ENCODE assay signal across 1 cellular context in the genomic region with DNA sequence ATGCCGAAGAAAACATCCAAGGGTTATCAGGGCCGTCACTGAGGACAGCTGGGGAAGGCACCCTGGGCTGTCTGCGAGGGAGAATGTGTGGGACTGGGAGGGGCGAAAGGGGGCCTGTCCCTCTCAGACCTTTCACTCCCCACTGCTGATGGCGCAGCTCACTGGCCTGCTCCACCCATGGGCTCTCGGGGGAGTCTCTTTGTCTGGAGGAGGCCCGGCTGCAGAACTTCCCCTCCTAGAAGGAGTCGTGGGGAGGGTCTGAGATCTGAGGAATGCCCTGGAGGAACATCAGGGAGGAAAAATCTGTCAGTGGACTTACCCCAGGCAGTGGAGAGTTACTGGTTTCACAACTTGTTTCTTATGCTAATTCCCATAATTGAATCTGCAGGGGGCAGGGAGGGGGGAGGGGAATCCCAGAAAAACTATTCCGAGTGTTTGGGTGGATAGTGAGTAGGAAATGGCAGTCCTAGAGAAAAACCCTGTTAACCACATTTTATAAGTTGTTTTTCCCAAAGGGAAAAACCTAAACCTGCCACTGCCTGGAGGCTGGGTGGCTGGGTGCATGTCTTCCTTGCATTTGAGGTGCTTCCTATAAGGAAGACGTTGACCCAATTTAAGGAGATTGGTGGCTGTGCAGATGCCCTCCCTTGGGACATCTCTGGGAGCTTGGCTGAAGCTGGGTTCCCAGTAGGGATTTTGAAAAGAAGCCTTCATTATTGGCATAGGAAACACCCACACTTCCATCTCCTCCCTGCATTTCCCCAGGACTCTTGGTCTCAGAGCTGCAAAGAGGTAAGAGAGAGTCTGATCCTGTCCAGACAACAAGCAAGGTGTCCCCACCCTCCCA.
A peak's percentile ranks its signal among the peaks of the same experiment; 100 is the strongest.
TF ChIP-seq lines count a peak whose summit lies in the region.

No MANE protein-coding gene starts in this region.

TF ChIP-seq in GM23338, 12 proteins besides CTCF, POLR2A, EP300 and RAD21 (continued from another document):
- TF ChIP-seq NANOG (IDR thresholded peaks at IDR 0.05; ENCODE audit: borderline replicate concordance) (peak; percentile 36; the same call in 1 of the 2 replicates), EZH2 (IDR thresholded peaks at IDR 0.05; ENCODE audit: low read depth, unreplicated experiment) (no peak), JUNB (IDR thresholded peaks at IDR 0.05; ENCODE audit: unreplicated experiment) (no peak), POLR2AphosphoS5 (IDR thresholded peaks at IDR 0.05; ENCODE audit: low read depth) (0 out of 2 replicates have a peak, but pooled peaks have one; percentile 14), CREB1 (CRISPR knock-in tag; IDR thresholded peaks at IDR 0.05; ENCODE audit: low read depth) (no peak), ZNF114 (CRISPR knock-in tag; IDR thresholded peaks at IDR 0.05) (no peak), ZNF331 (CRISPR knock-in tag; IDR thresholded peaks at IDR 0.05; ENCODE audit: low read depth) (no peak)
- TF ChIP-seq, protein P1, sequence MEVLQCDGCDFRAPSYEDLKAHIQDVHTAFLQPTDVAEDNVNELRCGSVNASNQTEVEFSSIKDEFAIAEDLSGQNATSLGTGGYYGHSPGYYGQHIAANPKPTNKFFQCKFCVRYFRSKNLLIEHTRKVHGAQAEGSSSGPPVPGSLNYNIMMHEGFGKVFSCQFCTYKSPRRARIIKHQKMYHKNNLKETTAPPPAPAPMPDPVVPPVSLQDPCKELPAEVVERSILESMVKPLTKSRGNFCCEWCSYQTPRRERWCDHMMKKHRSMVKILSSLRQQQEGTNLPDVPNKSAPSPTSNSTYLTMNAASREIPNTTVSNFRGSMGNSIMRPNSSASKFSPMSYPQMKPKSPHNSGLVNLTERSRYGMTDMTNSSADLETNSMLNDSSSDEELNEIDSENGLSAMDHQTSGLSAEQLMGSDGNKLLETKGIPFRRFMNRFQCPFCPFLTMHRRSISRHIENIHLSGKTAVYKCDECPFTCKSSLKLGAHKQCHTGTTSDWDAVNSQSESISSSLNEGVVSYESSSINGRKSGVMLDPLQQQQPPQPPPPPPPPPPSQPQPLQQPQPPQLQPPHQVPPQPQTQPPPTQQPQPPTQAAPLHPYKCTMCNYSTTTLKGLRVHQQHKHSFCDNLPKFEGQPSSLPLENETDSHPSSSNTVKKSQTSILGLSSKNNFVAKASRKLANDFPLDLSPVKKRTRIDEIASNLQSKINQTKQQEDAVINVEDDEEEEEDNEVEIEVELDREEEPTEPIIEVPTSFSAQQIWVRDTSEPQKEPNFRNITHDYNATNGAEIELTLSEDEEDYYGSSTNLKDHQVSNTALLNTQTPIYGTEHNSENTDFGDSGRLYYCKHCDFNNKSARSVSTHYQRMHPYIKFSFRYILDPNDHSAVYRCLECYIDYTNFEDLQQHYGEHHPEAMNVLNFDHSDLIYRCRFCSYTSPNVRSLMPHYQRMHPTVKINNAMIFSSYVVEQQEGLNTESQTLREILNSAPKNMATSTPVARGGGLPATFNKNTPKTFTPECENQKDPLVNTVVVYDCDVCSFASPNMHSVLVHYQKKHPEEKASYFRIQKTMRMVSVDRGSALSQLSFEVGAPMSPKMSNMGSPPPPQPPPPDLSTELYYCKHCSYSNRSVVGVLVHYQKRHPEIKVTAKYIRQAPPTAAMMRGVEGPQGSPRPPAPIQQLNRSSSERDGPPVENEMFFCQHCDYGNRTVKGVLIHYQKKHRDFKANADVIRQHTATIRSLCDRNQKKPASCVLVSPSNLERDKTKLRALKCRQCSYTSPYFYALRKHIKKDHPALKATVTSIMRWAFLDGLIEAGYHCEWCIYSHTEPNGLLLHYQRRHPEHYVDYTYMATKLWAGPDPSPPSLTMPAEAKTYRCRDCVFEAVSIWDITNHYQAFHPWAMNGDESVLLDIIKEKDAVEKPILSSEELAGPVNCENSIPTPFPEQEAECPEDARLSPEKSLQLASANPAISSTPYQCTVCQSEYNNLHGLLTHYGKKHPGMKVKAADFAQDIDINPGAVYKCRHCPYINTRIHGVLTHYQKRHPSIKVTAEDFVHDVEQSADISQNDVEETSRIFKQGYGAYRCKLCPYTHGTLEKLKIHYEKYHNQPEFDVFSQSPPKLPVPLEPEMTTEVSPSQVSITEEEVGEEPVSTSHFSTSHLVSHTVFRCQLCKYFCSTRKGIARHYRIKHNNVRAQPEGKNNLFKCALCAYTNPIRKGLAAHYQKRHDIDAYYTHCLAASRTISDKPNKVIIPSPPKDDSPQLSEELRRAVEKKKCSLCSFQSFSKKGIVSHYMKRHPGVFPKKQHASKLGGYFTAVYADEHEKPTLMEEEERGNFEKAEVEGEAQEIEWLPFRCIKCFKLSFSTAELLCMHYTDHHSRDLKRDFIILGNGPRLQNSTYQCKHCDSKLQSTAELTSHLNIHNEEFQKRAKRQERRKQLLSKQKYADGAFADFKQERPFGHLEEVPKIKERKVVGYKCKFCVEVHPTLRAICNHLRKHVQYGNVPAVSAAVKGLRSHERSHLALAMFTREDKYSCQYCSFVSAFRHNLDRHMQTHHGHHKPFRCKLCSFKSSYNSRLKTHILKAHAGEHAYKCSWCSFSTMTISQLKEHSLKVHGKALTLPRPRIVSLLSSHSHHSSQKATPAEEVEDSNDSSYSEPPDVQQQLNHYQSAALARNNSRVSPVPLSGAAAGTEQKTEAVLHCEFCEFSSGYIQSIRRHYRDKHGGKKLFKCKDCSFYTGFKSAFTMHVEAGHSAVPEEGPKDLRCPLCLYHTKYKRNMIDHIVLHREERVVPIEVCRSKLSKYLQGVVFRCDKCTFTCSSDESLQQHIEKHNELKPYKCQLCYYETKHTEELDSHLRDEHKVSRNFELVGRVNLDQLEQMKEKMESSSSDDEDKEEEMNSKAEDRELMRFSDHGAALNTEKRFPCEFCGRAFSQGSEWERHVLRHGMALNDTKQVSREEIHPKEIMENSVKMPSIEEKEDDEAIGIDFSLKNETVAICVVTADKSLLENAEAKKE (CRISPR knock-in tag; IDR thresholded peaks at IDR 0.05): peak; percentile 49; the same call in 1 of the 2 replicates
- TF ChIP-seq, protein P2, sequence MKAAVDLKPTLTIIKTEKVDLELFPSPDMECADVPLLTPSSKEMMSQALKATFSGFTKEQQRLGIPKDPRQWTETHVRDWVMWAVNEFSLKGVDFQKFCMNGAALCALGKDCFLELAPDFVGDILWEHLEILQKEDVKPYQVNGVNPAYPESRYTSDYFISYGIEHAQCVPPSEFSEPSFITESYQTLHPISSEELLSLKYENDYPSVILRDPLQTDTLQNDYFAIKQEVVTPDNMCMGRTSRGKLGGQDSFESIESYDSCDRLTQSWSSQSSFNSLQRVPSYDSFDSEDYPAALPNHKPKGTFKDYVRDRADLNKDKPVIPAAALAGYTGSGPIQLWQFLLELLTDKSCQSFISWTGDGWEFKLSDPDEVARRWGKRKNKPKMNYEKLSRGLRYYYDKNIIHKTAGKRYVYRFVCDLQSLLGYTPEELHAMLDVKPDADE (IDR thresholded peaks at IDR 0.05): no peak
